Comparison of ENCODE assay signal across 11 cellular contexts in genomic region chr9:113326230-113326629, GRCh38. TPM values are rescaled to one million over a fixed set of nuclear protein-coding genes. Genes with fewer than 3 reads are reported as not detected.
"Had no signal": no experiment of that assay in that cellular context is flagged by ENCODE, and none has a peak within 500 bp of the region (broad histone marks: within the 10 kb centered on the region; RNA-seq: fewer than 3 reads in every experiment).

No MANE protein-coding gene starts in this region.

- H3K4me3 Mint-ChIP-seq: GM23338, H9, HFFc6, IgD-negative memory B cell had no signal

- H3K27ac ChIP-seq: HL-60 had no signal

- H3K27ac Mint-ChIP-seq: GM23338, H9, HFFc6, IgD-negative memory B cell had no signal

- H3K9me3 Mint-ChIP-seq: GM23338, H9, HFFc6, IgD-negative memory B cell had no signal

- H3K4me3 ChIP-seq: GM23338 had no signal

- H3K27me3 Mint-ChIP-seq: IgD-negative memory B cell had no signal

- FAIRE-seq: H1, H54, HepG2 had no signal

- H3K4me2 ChIP-seq: GM23338 had no signal

- H2AFZ ChIP-seq: GM23338 had no signal

- ATAC-seq: GM23338, HepG2 had no signal

- DNase-seq: H9, HCEC 1CT, HFFc6, KG1 had no signal

RNA-seq across cellular contexts. Expression of gene RNF183, which starts 23.1 kb away (rescaled TPM):
- total RNA-seq: GM23338, H1, HFFc6, HT1080 had no signal
- polyA plus RNA-seq: IgD-negative memory B cell had no signal

RNA-seq across cellular contexts. Expression of gene BSPRY, which starts 23.1 kb away (rescaled TPM):
- total RNA-seq: HFFc6, HT1080 had no signal
